16 cellular contexts compared by ENCODE assay signal in genomic region chr14:43172899-43173548, GRCh38.
A peak's percentile ranks its signal among the peaks of the same experiment; 100 is the strongest.
DNase-seq lines count a peak whose midpoint lies in the region; ATAC-seq and TF ChIP-seq lines count a peak whose summit lies in the region.
"Had no signal": no experiment of that assay in that cellular context is flagged by ENCODE, and none has a peak within 500 bp of the region (broad histone marks: within the 10 kb centered on the region; RNA-seq: fewer than 3 reads in every experiment).

No MANE protein-coding gene starts in this region.

- DNase-seq in DMS53 treated with DMSO at 0.1 percent for 48 hours (lab: John Stamatoyannopoulos, UW; ENCODE audit: unreplicated experiment) = peak; percentile 1
- DNase-seq in WTC11 (ENCODE audit: low spot score) = no peak
- DNase-seq in left lobe of liver (ENCODE audit: low spot score) = no peak
- DNase-seq in mucosa of descending colon = no peak
- DNase-seq in activated naive CD4-positive, alpha-beta T cell treated with anti-CD3 and anti-CD28 coated beads for 36 hours = no peak
- DNase-seq in D341Med (ENCODE audit: low spot score) = no peak
- DNase-seq: AML-193; Caco-2; CD4-positive, alpha-beta T cell; DMS153; DND-41; EL; IMR-90 had no signal

- H3K4me3 ChIP-seq in mucosa of descending colon = no peak overlapping the region
- H3K4me3 ChIP-seq: HAP-1, K562 had no signal

- TF ChIP-seq CTCF in WTC11 (IDR thresholded peaks at IDR 0.05) = no peak
- TF ChIP-seq CTCF in mucosa of descending colon (IDR thresholded peaks at IDR 0.05) = no peak

- CTCF ChIA-PET in WTC11 (lab: Charles Lee) = no interaction called here
- CTCF ChIA-PET in activated naive CD4-positive, alpha-beta T cell treated with anti-CD3 and anti-CD28 coated beads for 36 hours (lab: Charles Lee) = no interaction called here

- ATAC-seq in WTC11 (no peak), left lobe of liver (peak; percentile 97), mucosa of descending colon (peak; percentile 38), HG03439 (IDR thresholded peaks at IDR 0.05; ENCODE audit: unreplicated experiment) (no peak)
- ATAC-seq: K562 had no signal

- H3K27me3 Mint-ChIP-seq in WTC11 (ENCODE audit: low read depth) = no peaks in the 10 kb centered on the region
- no peaks in the 10 kb centered on the region for H3K27me3 Mint-ChIP-seq in activated naive CD4-positive, alpha-beta T cell treated with anti-CD3 and anti-CD28 coated beads for 36 hours (ENCODE audit: low read depth)
- H3K27me3 Mint-ChIP-seq: CD4-positive, alpha-beta T cell had no signal

- POLR2A ChIA-PET in WTC11 (lab: Charles Lee) = no interaction called here

- H3K4me1 Mint-ChIP-seq in WTC11 = no peaks in the 10 kb centered on the region
- H3K4me1 Mint-ChIP-seq in activated naive CD4-positive, alpha-beta T cell treated with anti-CD3 and anti-CD28 coated beads for 36 hours (ENCODE audit: low read depth) = no peaks in the 10 kb centered on the region

- peaks cover 7% of the 10 kb centered on the region for H3K4me1 ChIP-seq in mucosa of descending colon (ENCODE audit: low read depth)
- H3K4me1 ChIP-seq: HAP-1 had no signal

- no peak overlapping the region for H3K4me3 Mint-ChIP-seq in WTC11
- H3K4me3 Mint-ChIP-seq in activated naive CD4-positive, alpha-beta T cell treated with anti-CD3 and anti-CD28 coated beads for 36 hours = no peak overlapping the region
- H3K4me3 Mint-ChIP-seq: CD4-positive, alpha-beta T cell had no signal

- no peak overlapping the region for H3K27ac Mint-ChIP-seq in WTC11
- no peak overlapping the region for H3K27ac Mint-ChIP-seq in activated naive CD4-positive, alpha-beta T cell treated with anti-CD3 and anti-CD28 coated beads for 36 hours
- H3K27ac Mint-ChIP-seq: CD4-positive, alpha-beta T cell had no signal

- intact Hi-C loops in mucosa of descending colon (cut with DNase I, micrococcal nuclease) = no loop called here
- intact Hi-C loops in activated naive CD4-positive, alpha-beta T cell treated with anti-CD3 and anti-CD28 coated beads for 36 hours (cut with micrococcal nuclease) = no loop called here

- 0 out of 2 replicates have a peak, but pooled peaks cover 9% of the 10 kb centered on the region for H3K9me3 Mint-ChIP-seq in WTC11
- peaks cover 3% of the 10 kb centered on the region for H3K9me3 Mint-ChIP-seq in activated naive CD4-positive, alpha-beta T cell treated with anti-CD3 and anti-CD28 coated beads for 36 hours

- H3K36me3 ChIP-seq in mucosa of descending colon (ENCODE audit: low read depth) = no peaks in the 10 kb centered on the region
- H3K36me3 ChIP-seq: HAP-1 had no signal

- H3K9me3 ChIP-seq in mucosa of descending colon = no peaks in the 10 kb centered on the region
- H3K9me3 ChIP-seq: Caco-2, HAP-1 had no signal

- H3K36me3 Mint-ChIP-seq in WTC11 = no peaks in the 10 kb centered on the region
- no peaks in the 10 kb centered on the region for H3K36me3 Mint-ChIP-seq in activated naive CD4-positive, alpha-beta T cell treated with anti-CD3 and anti-CD28 coated beads for 36 hours (ENCODE audit: low read depth)

TF ChIP-seq in WTC11, 78 proteins besides CTCF, POLR2A, EP300 and RAD21:
- TF ChIP-seq GABPB1 (CRISPR knock-in tag; IDR thresholded peaks at IDR 0.05) = peak; percentile 92
- TF ChIP-seq TCF7 (CRISPR knock-in tag; IDR thresholded peaks at IDR 0.05; ENCODE audit: low read depth) = no peak

Comparison
In these comparisons a context has a peak if more than half of its experiments do, and no peak if none do; other contexts are left out.
1. ATAC-seq: peak in left lobe of liver (single experiment) and mucosa of descending colon (single experiment); none in WTC11 (single experiment) and HG03439 (single experiment).